Comparison of ENCODE assay signal across 2 cellular contexts in the genomic region with DNA sequence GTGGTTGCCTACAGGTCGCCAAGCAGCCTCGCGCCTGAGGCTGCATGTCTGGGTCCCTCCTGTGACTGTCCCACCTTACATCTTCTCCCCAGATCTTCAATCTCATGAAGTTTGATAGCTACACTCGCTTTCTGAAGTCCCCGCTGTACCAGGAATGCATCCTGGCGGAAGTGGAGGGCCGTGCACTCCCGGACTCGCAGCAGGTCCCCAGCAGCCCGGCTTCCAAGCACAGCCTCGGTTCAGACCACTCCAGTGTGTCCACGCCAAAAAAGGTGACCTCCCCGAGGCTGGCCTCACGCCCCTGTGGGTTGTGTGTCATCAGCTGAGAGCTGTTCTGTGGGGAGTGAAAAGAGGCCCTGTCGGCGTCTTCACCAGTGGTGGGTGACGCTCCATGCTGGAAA.
TF ChIP-seq lines count a peak whose summit lies in the region.

No MANE protein-coding gene starts in this region.

TF ChIP-seq in HepG2, 621 proteins besides CTCF, POLR2A, EP300 and RAD21:
- TF ChIP-seq MLLT10 (CRISPR knock-in tag; IDR thresholded peaks at IDR 0.05) (no peak), SAFB2 (CRISPR knock-in tag; IDR thresholded peaks at IDR 0.05; ENCODE audit: borderline replicate concordance, low read depth) (no peak), ZNF234 (CRISPR knock-in tag; conservative IDR thresholded peaks at IDR 0.05) (no peak), CBX2 (IDR thresholded peaks at IDR 0.05; ENCODE audit: low read depth, low read length) (no peak), CBX2 (CRISPR knock-in tag; IDR thresholded peaks at IDR 0.05; ENCODE audit: low read depth) (no peak), TCF12 (IDR thresholded peaks at IDR 0.05) (no peak), TCF12 (CRISPR knock-in tag; IDR thresholded peaks at IDR 0.05) (no peak), ZNF788 (CRISPR knock-in tag; IDR thresholded peaks at IDR 0.05; ENCODE audit: borderline replicate concordance) (no peak), ZNF44 (CRISPR knock-in tag; IDR thresholded peaks at IDR 0.05) (no peak), ZKSCAN1 (IDR thresholded peaks at IDR 0.05; ENCODE audit: low read length) (no peak), SATB2 (CRISPR knock-in tag; IDR thresholded peaks at IDR 0.05) (no peak), ZNF326 (CRISPR knock-in tag; IDR thresholded peaks at IDR 0.05; ENCODE audit: borderline replicate concordance) (no peak), HOXA7 (CRISPR knock-in tag; IDR thresholded peaks at IDR 0.05) (no peak), SRSF9 (IDR thresholded peaks at IDR 0.05; ENCODE audit: borderline replicate concordance, insufficient read depth, low read depth, low read length, poor library complexity, severe bottlenecking) (no peak), KAT7 (CRISPR knock-in tag; IDR thresholded peaks at IDR 0.05; ENCODE audit: borderline replicate concordance) (no peak), NFRKB (IDR thresholded peaks at IDR 0.05) (no peak), ARNT2 (CRISPR knock-in tag; IDR thresholded peaks at IDR 0.05; ENCODE audit: low read depth) (no peak), ZNF329 (CRISPR knock-in tag; IDR thresholded peaks at IDR 0.05; ENCODE audit: low read depth) (no peak)
- TF ChIP-seq, protein P1, sequence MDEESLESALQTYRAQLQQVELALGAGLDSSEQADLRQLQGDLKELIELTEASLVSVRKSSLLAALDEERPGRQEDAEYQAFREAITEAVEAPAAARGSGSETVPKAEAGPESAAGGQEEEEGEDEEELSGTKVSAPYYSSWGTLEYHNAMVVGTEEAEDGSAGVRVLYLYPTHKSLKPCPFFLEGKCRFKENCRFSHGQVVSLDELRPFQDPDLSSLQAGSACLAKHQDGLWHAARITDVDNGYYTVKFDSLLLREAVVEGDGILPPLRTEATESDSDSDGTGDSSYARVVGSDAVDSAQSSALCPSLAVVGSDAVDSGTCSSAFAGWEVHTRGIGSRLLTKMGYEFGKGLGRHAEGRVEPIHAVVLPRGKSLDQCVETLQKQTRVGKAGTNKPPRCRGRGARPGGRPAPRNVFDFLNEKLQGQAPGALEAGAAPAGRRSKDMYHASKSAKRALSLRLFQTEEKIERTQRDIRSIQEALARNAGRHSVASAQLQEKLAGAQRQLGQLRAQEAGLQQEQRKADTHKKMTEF (CRISPR knock-in tag; IDR thresholded peaks at IDR 0.05), result no peak
- TF ChIP-seq, protein P2, sequence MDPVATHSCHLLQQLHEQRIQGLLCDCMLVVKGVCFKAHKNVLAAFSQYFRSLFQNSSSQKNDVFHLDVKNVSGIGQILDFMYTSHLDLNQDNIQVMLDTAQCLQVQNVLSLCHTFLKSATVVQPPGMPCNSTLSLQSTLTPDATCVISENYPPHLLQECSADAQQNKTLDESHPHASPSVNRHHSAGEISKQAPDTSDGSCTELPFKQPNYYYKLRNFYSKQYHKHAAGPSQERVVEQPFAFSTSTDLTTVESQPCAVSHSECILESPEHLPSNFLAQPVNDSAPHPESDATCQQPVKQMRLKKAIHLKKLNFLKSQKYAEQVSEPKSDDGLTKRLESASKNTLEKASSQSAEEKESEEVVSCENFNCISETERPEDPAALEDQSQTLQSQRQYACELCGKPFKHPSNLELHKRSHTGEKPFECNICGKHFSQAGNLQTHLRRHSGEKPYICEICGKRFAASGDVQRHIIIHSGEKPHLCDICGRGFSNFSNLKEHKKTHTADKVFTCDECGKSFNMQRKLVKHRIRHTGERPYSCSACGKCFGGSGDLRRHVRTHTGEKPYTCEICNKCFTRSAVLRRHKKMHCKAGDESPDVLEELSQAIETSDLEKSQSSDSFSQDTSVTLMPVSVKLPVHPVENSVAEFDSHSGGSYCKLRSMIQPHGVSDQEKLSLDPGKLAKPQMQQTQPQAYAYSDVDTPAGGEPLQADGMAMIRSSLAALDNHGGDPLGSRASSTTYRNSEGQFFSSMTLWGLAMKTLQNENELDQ (CRISPR knock-in tag; IDR thresholded peaks at IDR 0.05; ENCODE audit: borderline replicate concordance), result no peak
- TF ChIP-seq, protein P3, sequence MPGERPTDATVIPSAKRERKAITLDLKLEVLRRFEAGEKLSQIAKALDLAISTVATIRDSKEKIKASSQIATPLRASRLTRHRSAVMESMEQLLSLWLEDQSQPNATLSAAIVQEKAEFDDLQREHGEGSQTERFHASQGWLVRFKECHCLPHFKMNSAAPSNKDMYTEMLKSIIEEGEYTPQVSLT (CRISPR knock-in tag; IDR thresholded peaks at IDR 0.05; ENCODE audit: borderline replicate concordance, low read depth), result no peak
- TF ChIP-seq, protein P4, sequence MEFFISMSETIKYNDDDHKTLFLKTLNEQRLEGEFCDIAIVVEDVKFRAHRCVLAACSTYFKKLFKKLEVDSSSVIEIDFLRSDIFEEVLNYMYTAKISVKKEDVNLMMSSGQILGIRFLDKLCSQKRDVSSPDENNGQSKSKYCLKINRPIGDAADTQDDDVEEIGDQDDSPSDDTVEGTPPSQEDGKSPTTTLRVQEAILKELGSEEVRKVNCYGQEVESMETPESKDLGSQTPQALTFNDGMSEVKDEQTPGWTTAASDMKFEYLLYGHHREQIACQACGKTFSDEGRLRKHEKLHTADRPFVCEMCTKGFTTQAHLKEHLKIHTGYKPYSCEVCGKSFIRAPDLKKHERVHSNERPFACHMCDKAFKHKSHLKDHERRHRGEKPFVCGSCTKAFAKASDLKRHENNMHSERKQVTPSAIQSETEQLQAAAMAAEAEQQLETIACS (CRISPR knock-in tag; IDR thresholded peaks at IDR 0.05), result no peak

TF ChIP-seq in H1, 55 proteins besides CTCF, POLR2A, EP300 and RAD21:
- TF ChIP-seq ASH2L (IDR thresholded peaks at IDR 0.05; ENCODE audit: low read length), result no peak
- TF ChIP-seq TAF7 (optimal IDR thresholded peaks at IDR 0.05; ENCODE audit: borderline replicate concordance, low read depth, low read length), result no peak
- TF ChIP-seq GTF2F1 (IDR thresholded peaks at IDR 0.05; ENCODE audit: borderline replicate concordance, low read depth, low read length), result no peak
- TF ChIP-seq BRCA1 (IDR thresholded peaks at IDR 0.05; ENCODE audit: low read depth, low read length), result no peak
- TF ChIP-seq CBX8 (IDR thresholded peaks at IDR 0.05; ENCODE audit: borderline replicate concordance, low read depth, low read length), result no peak
